ENCODE assay signal across 25 cellular contexts in genomic region chr18:77210249-77210648, GRCh38. TPM values are rescaled to one million over a fixed set of nuclear protein-coding genes. Genes with fewer than 3 reads are reported as not detected.
DNase-seq lines count a peak whose midpoint lies in the region; ATAC-seq and TF ChIP-seq lines count a peak whose summit lies in the region.
"Had no signal": no experiment of that assay in that cellular context is flagged by ENCODE, and none has a peak within 500 bp of the region (broad histone marks: within the 10 kb centered on the region; RNA-seq: fewer than 3 reads in every experiment).

No MANE protein-coding gene starts in this region.

- H3K4me1 ChIP-seq in OCI-LY1 (ENCODE audit: insufficient read depth, low read length, severe bottlenecking): peaks cover 37% of the 10 kb centered on the region

- H2AFZ ChIP-seq in OCI-LY1 (ENCODE audit: low read length): no peak overlapping the region

- TF ChIP-seq CTCF in OCI-LY1 (IDR thresholded peaks at IDR 0.05; ENCODE audit: low read length): no peak

- H3K9me3 Mint-ChIP-seq in stimulated activated naive CD8-positive, alpha-beta T cell treated with anti-CD3 and anti-CD28 coated beads, Interleukin-15, amount 100 ng/mL, for 72 hours: no peaks in the 10 kb centered on the region

- H3F3A ChIP-seq in OCI-LY1 (ENCODE audit: insufficient read depth, low read length): no peaks in the 10 kb centered on the region

- H3K4me2 ChIP-seq in OCI-LY1 (ENCODE audit: low read length): no peak overlapping the region

- peaks cover 44% of the 10 kb centered on the region for H3K4me1 Mint-ChIP-seq in stimulated activated naive CD8-positive, alpha-beta T cell treated with anti-CD3 and anti-CD28 coated beads, Interleukin-15, amount 100 ng/mL, for 72 hours

- peak overlapping the region in 1 of 2 donors; percentile 49 for H3K27ac Mint-ChIP-seq in stimulated activated naive CD8-positive, alpha-beta T cell treated with anti-CD3 and anti-CD28 coated beads, Interleukin-15, amount 100 ng/mL, for 72 hours

- no peaks in the 10 kb centered on the region for H3K9me2 ChIP-seq in OCI-LY1 (ENCODE audit: low read depth, low read length)

- H3K27ac ChIP-seq in OCI-LY1 (ENCODE audit: low read depth, low read length, poor library complexity, severe bottlenecking): peak overlapping the region; percentile 9
- H3K27ac ChIP-seq: epithelial cell of prostate, HL-60, prostate gland, WERI-Rb-1 had no signal

- no peak overlapping the region for H3K9ac ChIP-seq in OCI-LY1 (ENCODE audit: low read length)

- no peak overlapping the region for H3K4me3 ChIP-seq in OCI-LY1 (ENCODE audit: low read depth, low read length, poor library complexity, severe bottlenecking)
- H3K4me3 ChIP-seq: prostate gland, tibial artery had no signal

- DNase-seq in stimulated activated naive CD8-positive, alpha-beta T cell treated with anti-CD3 and anti-CD28 coated beads, Interleukin-15, amount 100 ng/mL, for 72 hours: no peak
- DNase-seq in stimulated activated naive CD8-positive, alpha-beta T cell treated with anti-CD3 and anti-CD28 coated beads, Interleukin-15, Interleukin-2, amounts not matched to agents 100 U/mL and 50 U/mL, for 24 hours: no peak
- DNase-seq in NCI-H1930 (lab: John Stamatoyannopoulos, UW): no peak
- DNase-seq: activated effector memory CD4-positive, alpha-beta T cell treated with Interleukin-2 at 50 U/mL for 16 hours; amygdala; hippocampal formation; NCI-H1417 treated with DMSO at 0.1 percent for 48 hours; NCI-H2171; NCI-H526; Right ventricle myocardium superior; stimulated activated CD4-positive, alpha-beta T cell treated with anti-CD3 and anti-CD28 coated beads, Interleukin-1b, Interleukin-23, amount 100 ng/mL, for 48 hours; stimulated activated naive CD4-positive, alpha-beta T cell treated with Interleukin-2 at 50 U/mL for 16 hours; T-helper 17 cell; tibial artery; WERI-Rb-1 had no signal

- H3K27me3 ChIP-seq in OCI-LY1 (ENCODE audit: insufficient read depth, low read length): no peaks in the 10 kb centered on the region
- H3K27me3 ChIP-seq: tibial artery had no signal

- no peaks in the 10 kb centered on the region for H3K27me3 Mint-ChIP-seq in stimulated activated naive CD8-positive, alpha-beta T cell treated with anti-CD3 and anti-CD28 coated beads, Interleukin-15, amount 100 ng/mL, for 72 hours
- H3K27me3 Mint-ChIP-seq: T-helper 17 cell had no signal

- ATAC-seq in stimulated activated naive CD8-positive, alpha-beta T cell treated with anti-CD3 and anti-CD28 coated beads, Interleukin-15, amount 100 ng/mL, for 72 hours: peak; percentile 39
- ATAC-seq in stimulated activated naive CD8-positive, alpha-beta T cell treated with anti-CD3 and anti-CD28 coated beads, Interleukin-15, Interleukin-2, amounts not matched to agents 100 U/mL and 50 U/mL, for 24 hours: no peak
- ATAC-seq in esophagus mucosa: peak; percentile 26
- no peak for ATAC-seq in HG03457 (IDR thresholded peaks at IDR 0.05; ENCODE audit: unreplicated experiment)
- no peak for ATAC-seq in GM21529 (IDR thresholded peaks at IDR 0.05; ENCODE audit: unreplicated experiment)
- ATAC-seq: T-helper 17 cell had no signal

- 0 out of 2 replicates have a peak, but pooled peaks cover 2% of the 10 kb centered on the region for H3K9me3 ChIP-seq in OCI-LY1 (ENCODE audit: low read length)
- H3K9me3 ChIP-seq: prostate gland, tibial artery had no signal

- no peaks in the 10 kb centered on the region for H3K36me3 ChIP-seq in OCI-LY1 (ENCODE audit: insufficient read depth, low read length)
- H3K36me3 ChIP-seq: prostate gland, tibial artery, WERI-Rb-1 had no signal

- H3K79me2 ChIP-seq in OCI-LY1 (ENCODE audit: insufficient read depth, low read length): no peaks in the 10 kb centered on the region

- H4K20me1 ChIP-seq in OCI-LY1 (ENCODE audit: insufficient read depth, low read length): no peaks in the 10 kb centered on the region

- peak overlapping the region in 1 of 2 donors; percentile 11 for H3K4me3 Mint-ChIP-seq in stimulated activated naive CD8-positive, alpha-beta T cell treated with anti-CD3 and anti-CD28 coated beads, Interleukin-15, amount 100 ng/mL, for 72 hours

RNA-seq across cellular contexts. Expression of gene GALR1, which starts 39.4 kb away (rescaled TPM):
- not detected for total RNA-seq in esophagus mucosa
- total RNA-seq: dermis microvascular lymphatic vessel endothelial cell, liver, M059J, T-helper 17 cell had no signal

Comparison
In these comparisons a context has a peak if more than half of its experiments do, and no peak if none do; other contexts are left out.
1. ATAC-seq: peak in stimulated activated naive CD8-positive, alpha-beta T cell treated with anti-CD3 and anti-CD28 coated beads, Interleukin-15, amount 100 ng/mL, for 72 hours (single experiment) and esophagus mucosa (single experiment); none in stimulated activated naive CD8-positive, alpha-beta T cell treated with anti-CD3 and anti-CD28 coated beads, Interleukin-15, Interleukin-2, amounts not matched to agents 100 U/mL and 50 U/mL, for 24 hours (single experiment), HG03457 (single experiment) and GM21529 (single experiment).